In genomic region chr4:99540287-99540939, GRCh38 we compare ENCODE assay signal across 19 cellular contexts. TPM values are rescaled to one million over a fixed set of nuclear protein-coding genes. Genes with fewer than 3 reads are reported as not detected.
DNase-seq lines count a peak whose midpoint lies in the region; TF ChIP-seq lines count a peak whose summit lies in the region.
"Had no signal": no experiment of that assay in that cellular context is flagged by ENCODE, and none has a peak within 500 bp of the region (broad histone marks: within the 10 kb centered on the region; RNA-seq: fewer than 3 reads in every experiment).

No MANE protein-coding gene starts in this region.

- peak overlapping the region; percentile 32; the same call in 1 of the 2 replicates for H2AFZ ChIP-seq in OCI-LY3 (ENCODE audit: low read depth, low read length)

- no peaks in the 10 kb centered on the region for H3K36me3 ChIP-seq in OCI-LY3 (replicated peaks; ENCODE audit: low read depth, low read length)
- no peaks in the 10 kb centered on the region for H3K36me3 ChIP-seq in kidney epithelial cell (ENCODE audit: control insufficient read depth, insufficient read depth, low read length)

- peaks cover 12% of the 10 kb centered on the region for H3K4me1 ChIP-seq in OCI-LY3 (ENCODE audit: low read length)

- peak overlapping the region; percentile 41 for H3K27ac Mint-ChIP-seq in progenitor cell of endocrine pancreas
- no peak overlapping the region for H3K27ac Mint-ChIP-seq in activated naive CD4-positive, alpha-beta T cell treated with anti-CD3 and anti-CD28 coated beads for 36 hours
- H3K27ac Mint-ChIP-seq: CD8-positive, alpha-beta T cell had no signal

- TF ChIP-seq CTCF in OCI-LY3 (IDR thresholded peaks at IDR 0.05; ENCODE audit: low read depth, low read length), result no peak
- TF ChIP-seq CTCF in kidney epithelial cell (IDR thresholded peaks at IDR 0.05; ENCODE audit: insufficient read depth, low read length, poor library complexity, severe bottlenecking), result no peak
- TF ChIP-seq CTCF in progenitor cell of endocrine pancreas (IDR thresholded peaks at IDR 0.05; ENCODE audit: unreplicated experiment), result no peak

- H3K27me3 Mint-ChIP-seq in progenitor cell of endocrine pancreas, result no peaks in the 10 kb centered on the region
- H3K27me3 Mint-ChIP-seq in activated naive CD4-positive, alpha-beta T cell treated with anti-CD3 and anti-CD28 coated beads for 36 hours (ENCODE audit: low read depth), result no peaks in the 10 kb centered on the region

- H3K27ac ChIP-seq in OCI-LY3 (ENCODE audit: low read length), result no peak overlapping the region

- H3K9me3 ChIP-seq in OCI-LY3 (ENCODE audit: insufficient read depth, low read length), result no peaks in the 10 kb centered on the region

- intact Hi-C loops in activated naive CD4-positive, alpha-beta T cell treated with anti-CD3 and anti-CD28 coated beads for 36 hours (cut with micrococcal nuclease), result no loop called here

- CTCF ChIA-PET in activated naive CD4-positive, alpha-beta T cell treated with anti-CD3 and anti-CD28 coated beads for 36 hours (lab: Charles Lee), result no interaction called here

- H3K9ac ChIP-seq in OCI-LY3 (ENCODE audit: low read length), result no peak overlapping the region

- H3K4me3 Mint-ChIP-seq in progenitor cell of endocrine pancreas (ENCODE audit: low read depth), result no peak overlapping the region
- H3K4me3 Mint-ChIP-seq in activated naive CD4-positive, alpha-beta T cell treated with anti-CD3 and anti-CD28 coated beads for 36 hours, result no peak overlapping the region
- H3K4me3 Mint-ChIP-seq: CD8-positive, alpha-beta T cell had no signal

- peak overlapping the region; percentile 7 for H3K4me2 ChIP-seq in OCI-LY3 (ENCODE audit: low read length)

- H3K36me3 Mint-ChIP-seq in progenitor cell of endocrine pancreas (ENCODE audit: insufficient read depth), result no peaks in the 10 kb centered on the region
- H3K36me3 Mint-ChIP-seq in activated naive CD4-positive, alpha-beta T cell treated with anti-CD3 and anti-CD28 coated beads for 36 hours (ENCODE audit: low read depth), result peaks cover 3% of the 10 kb centered on the region
- H3K36me3 Mint-ChIP-seq: CD8-positive, alpha-beta T cell had no signal

- no peaks in the 10 kb centered on the region for H4K20me1 ChIP-seq in OCI-LY3 (ENCODE audit: insufficient read depth, low read length)

- peaks cover 27% of the 10 kb centered on the region for H3K4me1 Mint-ChIP-seq in progenitor cell of endocrine pancreas (ENCODE audit: low read depth)
- no peaks in the 10 kb centered on the region for H3K4me1 Mint-ChIP-seq in activated naive CD4-positive, alpha-beta T cell treated with anti-CD3 and anti-CD28 coated beads for 36 hours (ENCODE audit: low read depth)

- peaks cover under 1% of the 10 kb centered on the region for H3K9me3 Mint-ChIP-seq in progenitor cell of endocrine pancreas (ENCODE audit: low read depth)
- peaks cover 6% of the 10 kb centered on the region for H3K9me3 Mint-ChIP-seq in activated naive CD4-positive, alpha-beta T cell treated with anti-CD3 and anti-CD28 coated beads for 36 hours

- no peaks in the 10 kb centered on the region for H3K79me2 ChIP-seq in OCI-LY3 (ENCODE audit: low read length)

- H3K4me3 ChIP-seq in OCI-LY3 (ENCODE audit: low read length) (no peak overlapping the region), kidney epithelial cell (ENCODE audit: low read depth, low read length) (no peak overlapping the region)
- H3K4me3 ChIP-seq: K562 had no signal

- H3K27me3 ChIP-seq in OCI-LY3 (ENCODE audit: low read depth, low read length) (no peaks in the 10 kb centered on the region), kidney epithelial cell (ENCODE audit: control insufficient read depth, insufficient read depth, low read length) (no peaks in the 10 kb centered on the region)

- DNase-seq in CD1c-positive myeloid dendritic cell (ENCODE audit: extremely low spot score) (peak; percentile 40), kidney epithelial cell (ENCODE audit: low read depth) (peak; percentile 4), progenitor cell of endocrine pancreas (ENCODE audit: low spot score, unreplicated experiment) (no peak), NCI-H2107 treated with DMSO at 0.1 percent for 48 hours (lab: John Stamatoyannopoulos, UW; ENCODE audit: unreplicated experiment) (no peak), NCI-H1105 treated with DMSO at 0.1 percent for 48 hours (lab: John Stamatoyannopoulos, UW) (no peak)
- DNase-seq in activated T-cell treated with anti-CD3 and anti-CD28 coated beads, Interleukin-2, amount 50 U/mL, for 1 hour, result no peak
- no peak for DNase-seq in activated naive CD4-positive, alpha-beta T cell treated with anti-CD3 and anti-CD28 coated beads for 36 hours
- DNase-seq: 8988T; CD8-positive, alpha-beta T cell; GDM1; H7; NCI-H1417; NCI-H2029; NCI-H2171 treated with DMSO at 0.1 percent for 48 hours; NCI-H446 treated with DMSO at 0.1 percent for 48 hours; NCI-H748 treated with DMSO at 0.1 percent for 48 hours had no signal

RNA-seq across cellular contexts. Expression of gene TRMT10A, which starts 23.4 kb away (rescaled TPM):
- total RNA-seq in kidney epithelial cell (10.8 and 14.8 TPM in 2 replicates), progenitor cell of endocrine pancreas (9.2 and 10.1 TPM in 2 replicates)
- total RNA-seq in activated naive CD4-positive, alpha-beta T cell treated with anti-CD3 and anti-CD28 coated beads for 36 hours, result 1 to 10 TPM; 8.8 to 9.2 TPM

RNA-seq across cellular contexts. Expression of gene C4orf17, which starts 29.6 kb away (rescaled TPM):
- not detected in 2 replicates for total RNA-seq in kidney epithelial cell
- not detected in 2 replicates for total RNA-seq in progenitor cell of endocrine pancreas
- total RNA-seq in activated naive CD4-positive, alpha-beta T cell treated with anti-CD3 and anti-CD28 coated beads for 36 hours, result not detected
- total RNA-seq: CD8-positive, alpha-beta T cell; H7; K562; Right ventricle myocardium inferior had no signal

RNA-seq across cellular contexts. Expression of gene MTTP, which starts 34.2 kb away (rescaled TPM):
- total RNA-seq in kidney epithelial cell (0.07 and 0.08 TPM in 2 replicates), progenitor cell of endocrine pancreas (45.1 and 54.9 TPM in 2 replicates)
- under 1 TPM in 1 of 2 experiments, not detected in 1; 0.47 TPM for total RNA-seq in activated naive CD4-positive, alpha-beta T cell treated with anti-CD3 and anti-CD28 coated beads for 36 hours
- total RNA-seq: CD8-positive, alpha-beta T cell had no signal

Comparison
In these comparisons a context has a peak if more than half of its experiments do, and no peak if none do; other contexts are left out.
1. DNase-seq: peak in CD1c-positive myeloid dendritic cell (single experiment) and kidney epithelial cell (single experiment); none in progenitor cell of endocrine pancreas (single experiment), NCI-H2107 treated with DMSO at 0.1 percent for 48 hours (single experiment), NCI-H1105 treated with DMSO at 0.1 percent for 48 hours (single experiment), activated T-cell treated with anti-CD3 and anti-CD28 coated beads, Interleukin-2, amount 50 U/mL, for 1 hour (single experiment) and activated naive CD4-positive, alpha-beta T cell treated with anti-CD3 and anti-CD28 coated beads for 36 hours (single experiment).
2. RNA of gene MTTP, which starts 34.2 kb away (total RNA-seq): 45.1 to 54.9 TPM in progenitor cell of endocrine pancreas; 0.47 TPM in activated naive CD4-positive, alpha-beta T cell treated with anti-CD3 and anti-CD28 coated beads for 36 hours and 0.07 to 0.08 TPM in kidney epithelial cell; every median in the first group is over 10 times any median in the second.